In genomic region chr13:100674363-100674847, GRCh38 we compare ENCODE assay signal across 7 cellular contexts. TPM values are rescaled to one million over a fixed set of nuclear protein-coding genes. Genes with fewer than 3 reads are reported as not detected.
DNase-seq lines count a peak whose midpoint lies in the region; ATAC-seq, FAIRE-seq and TF ChIP-seq lines count a peak whose summit lies in the region.

Gene TMTC4 (minus strand): TSS chr13:100674795. CDS start chr13:100670362, 4,433 bp downstream.

- H3K23me2 ChIP-seq in H9 (ENCODE audit: insufficient read length, low read depth, low read length, poor library complexity, severe bottlenecking) = peaks cover 13% of the 10 kb centered on the region

- peak within 1 kb of the TSS; percentile 89 for H3K4me3 ChIP-seq in MM.1S (ENCODE audit: low read length)
- peak within 1 kb of the TSS; percentile 75 for H3K4me3 ChIP-seq in K562
- peak within 1 kb of the TSS; percentile 55 to 84 (median 61) for H3K4me3 ChIP-seq in right lobe of liver

- peak; percentile 39 for ATAC-seq in GM18519 (IDR thresholded peaks at IDR 0.05; ENCODE audit: low FRiP score, unreplicated experiment)
- peak; percentile 58 for ATAC-seq in K562
- peak; percentile 6 to 55 (median 16) for ATAC-seq in right lobe of liver

- H3K4me2 ChIP-seq in H9 (ENCODE audit: insufficient read depth, insufficient read length, low read length) (peak within 1 kb of the TSS; percentile 87), MM.1S (ENCODE audit: low read depth, low read length) (peak within 1 kb of the TSS; percentile 84), K562 (ENCODE audit: insufficient read depth, low read length) (peak within 1 kb of the TSS; percentile 84)

- no peak within 1 kb of the TSS for H3K4ac ChIP-seq in H9 (ENCODE audit: low read depth, low read length)

- no peak for TF ChIP-seq RAD21 in K562 (CRISPR knock-in tag; conservative IDR thresholded peaks at IDR 0.05 in 1 of 2, IDR thresholded peaks at IDR 0.05 in 1 of 2)

- no peak within 1 kb of the TSS for H3K18ac ChIP-seq in H9 (ENCODE audit: insufficient read length, low read depth, low read length)

- DNase-seq in H9 = no peak
- no peak for DNase-seq in MM.1S
- DNase-seq in K562 (ENCODE audit: extremely low read depth in 1 of 4, low spot score in 3 of 4) = peak in 3 of 4 experiments; percentile 36 to 45 (median 45)
- no peak for DNase-seq in right lobe of liver
- no peak for DNase-seq in NCI-H2227 treated with DMSO at 0.1 percent for 48 hours (lab: John Stamatoyannopoulos, UW)

- H2BK5ac ChIP-seq in H9 (ENCODE audit: insufficient read length, low read length) = no peak within 1 kb of the TSS

- H4K5ac ChIP-seq in H9 (ENCODE audit: insufficient read length, low read depth, low read length) = no peak within 1 kb of the TSS

- H3K79me1 ChIP-seq in H9 (ENCODE audit: insufficient read depth, low read depth, low read length, poor library complexity, severe bottlenecking) = no peaks in the 10 kb centered on the region

- no peak within 1 kb of the TSS for H2BK120ac ChIP-seq in H9 (ENCODE audit: low read depth, low read length, poor library complexity, severe bottlenecking)

- no peak for TF ChIP-seq EP300 in K562 (IDR thresholded peaks at IDR 0.05; ENCODE audit: low read length)

- H3F3A ChIP-seq in MM.1S (ENCODE audit: insufficient read depth, low read length) = 0 out of 2 replicates have a peak, but pooled peaks cover 3% of the 10 kb centered on the region

- CTCF ChIA-PET in K562 (lab: Yijun Ruan, JAX; ENCODE audit: low intra/inter-chr PET ratio) = no interaction called here

- no peaks in the 10 kb centered on the region; a peak in 2 of 5 replicates for H3K9me3 Mint-ChIP-seq in H9

- POLR2A ChIA-PET in K562 (lab: Yijun Ruan, JAX) = interaction anchor here (0.9 to 1.2 kb wide), 3 partner anchors 10 to 14 kb away, joined by 3 to 4 read pairs (median 3); no protein-coding TSS in a partner anchor

- H3K27ac ChIP-seq in H9 (ENCODE audit: insufficient read length, low read depth, low read length) (no peak within 1 kb of the TSS), MM.1S (ENCODE audit: low read length) (no peak within 1 kb of the TSS), K562 (ENCODE audit: extremely low read depth, low read depth, low read length) (peak within 1 kb of the TSS; percentile 68), right lobe of liver (peak within 1 kb of the TSS; percentile 77 to 91 (median 78))

- H3K4me1 Mint-ChIP-seq in H9 = peaks cover 26 to 27% of the 10 kb centered on the region in 2 experiments

- H3K9me3 ChIP-seq in H9 (ENCODE audit: control insufficient read depth, low read depth, low read length) (no peaks in the 10 kb centered on the region), MM.1S (replicated peaks; ENCODE audit: insufficient read depth, low read length) (no peaks in the 10 kb centered on the region), K562 (replicated peaks; ENCODE audit: control insufficient read depth, insufficient read depth, low read depth, low read length) (no peaks in the 10 kb centered on the region), right lobe of liver (no peaks in the 10 kb centered on the region)

- H3K4me1 ChIP-seq in H9 (ENCODE audit: insufficient read depth, low read length) (no peaks in the 10 kb centered on the region), MM.1S (ENCODE audit: low read length) (0 out of 2 replicates have a peak, but pooled peaks cover 4% of the 10 kb centered on the region), K562 (replicated peaks in 1 of 2; ENCODE audit: control insufficient read depth in 2 of 2, insufficient read depth in 2 of 2, low read length in 2 of 2) (peaks cover 9 to 12% of the 10 kb centered on the region in 2 experiments; a peak in 4 of 5 replicates), right lobe of liver (peaks cover 0 to 14% (median 5%) of the 10 kb centered on the region in 4 donors)

- H3K79me2 ChIP-seq in H9 (ENCODE audit: insufficient read depth, low read length) (no peaks in the 10 kb centered on the region; the same call in 1 of the 2 replicates), MM.1S (ENCODE audit: low read length) (0 out of 2 replicates have a peak, but pooled peaks cover 5% of the 10 kb centered on the region), K562 (ENCODE audit: control insufficient read depth, insufficient read depth, low read length) (peaks cover 22% of the 10 kb centered on the region)

- no peaks in the 10 kb centered on the region for H3K36me3 ChIP-seq in MM.1S (replicated peaks; ENCODE audit: insufficient read depth, low read length)
- H3K36me3 ChIP-seq in K562 (ENCODE audit: control insufficient read depth, insufficient read depth, low read length) = peaks cover 2% of the 10 kb centered on the region; the same call in 1 of the 3 replicates
- H3K36me3 ChIP-seq in right lobe of liver = no peaks in the 10 kb centered on the region

- no peak within 1 kb of the TSS for H4K91ac ChIP-seq in H9 (ENCODE audit: insufficient read length, low read depth, low read length)

- H4K20me1 ChIP-seq in H9 (ENCODE audit: control insufficient read depth, insufficient read depth, insufficient read length) = no peaks in the 10 kb centered on the region
- no peaks in the 10 kb centered on the region for H4K20me1 ChIP-seq in MM.1S (ENCODE audit: insufficient read depth, low read length)
- peaks cover 6% of the 10 kb centered on the region; the same call in 1 of the 2 replicates for H4K20me1 ChIP-seq in K562 (replicated peaks; ENCODE audit: control insufficient read depth, insufficient read depth, low read length)

- H3K14ac ChIP-seq in H9 (ENCODE audit: insufficient read depth, low read length) = peak within 1 kb of the TSS; percentile 44; the same call in 1 of the 2 replicates

- H2AFZ ChIP-seq in H9 (ENCODE audit: low read length) (no peak within 1 kb of the TSS), MM.1S (ENCODE audit: low read length) (peak within 1 kb of the TSS; percentile 93), K562 (ENCODE audit: low read depth, low read length) (peak within 1 kb of the TSS; percentile 94)

- H3K56ac ChIP-seq in H9 (ENCODE audit: insufficient read length, low read depth, low read length) = no peak within 1 kb of the TSS

- peak within 1 kb of the TSS; percentile 12 to 77 (median 76); a peak in 3 of 7 replicates for H3K27ac Mint-ChIP-seq in H9

- no peak within 1 kb of the TSS for H2BK15ac ChIP-seq in H9 (ENCODE audit: low read depth, low read length)

- no CpG with 5 or more reads among the region's 72 CpGs for WGBS in H9 (ENCODE audit: extremely low coverage, insufficient read length, low lambda C conversion rate)
- 0% methylated on average over 3 of the region's 72 CpGs for WGBS in K562 (ENCODE audit: insufficient coverage, low coverage, missing lambda C conversion rate)
- WGBS in right lobe of liver (ENCODE audit: insufficient coverage, low coverage, low lambda C conversion rate, missing lambda C conversion rate) = no CpG with 5 or more reads among the region's 72 CpGs

- no TSS peak for BruUV-seq in K562 (replicated peaks; lab: Mats Ljungman, UMichigan)

- H3K9ac ChIP-seq in H9 (ENCODE audit: extremely low read depth, insufficient read length, low read length) (peak within 1 kb of the TSS; percentile 64), MM.1S (ENCODE audit: low read length) (peak within 1 kb of the TSS; percentile 63), K562 (ENCODE audit: insufficient read depth in 1 of 2, low read depth in 2 of 2, low read length in 2 of 2) (peak within 1 kb of the TSS; percentile 57 to 92)

- H3K9me2 ChIP-seq in MM.1S (replicated peaks; ENCODE audit: insufficient read depth, low read length) = no peaks in the 10 kb centered on the region

- no peak within 1 kb of the TSS for H3K23ac ChIP-seq in H9 (ENCODE audit: insufficient read length, low read depth, low read length)

- intact Hi-C loops in K562 (cut with micrococcal nuclease) (loop anchor here (2.0 kb wide), 1 partner anchor 102 kb away; no protein-coding TSS in a partner anchor), right lobe of liver (cut with DNase I) (no loop called here)

- H2BK20ac ChIP-seq in H9 (ENCODE audit: low read depth, low read length, poor library complexity, severe bottlenecking) = no peak within 1 kb of the TSS

- H3K9me1 ChIP-seq in K562 (ENCODE audit: control insufficient read depth, insufficient read depth, low read length) = no peaks in the 10 kb centered on the region

- no peak for FAIRE-seq in K562 (lab: Jason Lieb, UNC)

- no peak within 1 kb of the TSS for H4K8ac ChIP-seq in H9 (replicated peaks; ENCODE audit: insufficient read length, low read depth, low read length)

- no peak for TF ChIP-seq CTCF in H9 (conservative IDR thresholded peaks at IDR 0.05)
- no peak for TF ChIP-seq CTCF in MM.1S (IDR thresholded peaks at IDR 0.05; ENCODE audit: low read length)
- no peak for TF ChIP-seq CTCF in K562 (IDR thresholded peaks at IDR 0.05 in 2 of 3, conservative IDR thresholded peaks at IDR 0.05 in 1 of 3; ENCODE audit: insufficient read depth in 2 of 3, low read depth in 1 of 3, low read length in 3 of 3)
- no peak for TF ChIP-seq CTCF in right lobe of liver (IDR thresholded peaks at IDR 0.05)
- TF ChIP-seq CTCF in subcutaneous adipose tissue (IDR thresholded peaks at IDR 0.05; ENCODE audit: low read depth) = no peak

- TF ChIP-seq POLR2A in K562 (conservative IDR thresholded peaks at IDR 0.05) (no peak), right lobe of liver (IDR thresholded peaks at IDR 0.05) (no peak)

- H3K36me3 Mint-ChIP-seq in H9 (ENCODE audit: insufficient read depth in 1 of 3, low read depth in 3 of 3) = peaks cover 0 to 6% (median 4%) of the 10 kb centered on the region in 3 experiments; a peak in 6 of 7 replicates

- no peak within 1 kb of the TSS for H2BK12ac ChIP-seq in H9 (ENCODE audit: insufficient read length, low read depth, low read length)

- H2AK5ac ChIP-seq in H9 (ENCODE audit: insufficient read length, low read length) = no peak within 1 kb of the TSS

- H3K27me3 ChIP-seq in H9 (ENCODE audit: insufficient read depth, low read length) (no peaks in the 10 kb centered on the region; the same call in 1 of the 2 replicates), MM.1S (replicated peaks; ENCODE audit: insufficient read depth, low read length) (no peaks in the 10 kb centered on the region), K562 (ENCODE audit: control insufficient read depth in 2 of 2, insufficient read depth in 2 of 2, low read length in 2 of 2) (peaks cover 0 to 5% of the 10 kb centered on the region in 2 experiments; a peak in 3 of 5 replicates), right lobe of liver (no peaks in the 10 kb centered on the region)

- H3T11ph ChIP-seq in H9 (ENCODE audit: low read length) = no peak within 1 kb of the TSS

- peaks cover 17% of the 10 kb centered on the region for H3K27me3 Mint-ChIP-seq in H9 (ENCODE audit: low read depth)

- H3K4me3 Mint-ChIP-seq in H9 = peak within 1 kb of the TSS; percentile 85 to 93

- in situ Hi-C loops in K562 (cut with MboI) = no loop called here

RNA-seq across cellular contexts. Expression of gene TMTC4, which starts in this region (rescaled TPM):
- 27.3 and 28.1 TPM in 2 replicates for total RNA-seq in H9 (2021)
- 69.5 and 72.0 TPM in 2 replicates for total RNA-seq in K562 (2011; cell fraction: chromatin; rRNA removed; ENCODE audit: low replicate concordance)
- 39.7 and 40.4 TPM in 2 replicates for total RNA-seq in K562 (2011; cell fraction: nucleolus; rRNA removed)
- 53.1 and 53.5 TPM in 2 replicates for total RNA-seq in K562 (2011; cell fraction: nucleoplasm; rRNA removed)
- 13.6 and 14.5 TPM in 2 replicates for total RNA-seq in K562 (2014; rRNA removed)
- 11.8 and 14.4 TPM in 2 replicates for total RNA-seq in K562 (2014; rRNA removed; fragmentation: Illumina TruSeq; extraction: Trizol)
- total RNA-seq in K562 (2015; rRNA removed; fragmentation: Illumina TruSeq; extraction: Trizol) = 10.0 TPM in 2 replicates
- 15.1 and 16.7 TPM in 2 replicates for total RNA-seq in K562 (2021)
- polyA plus RNA-seq in K562 (2011; rRNA removed) = 15.2 and 17.3 TPM in 2 replicates
- 10.9 and 16.4 TPM in 2 replicates for polyA plus RNA-seq in K562 (2011; cell fraction: cytosol; rRNA removed)
- polyA plus RNA-seq in K562 (2011; cell fraction: nucleus; rRNA removed) = 69.1 and 95.5 TPM in 2 replicates
- 9.5 and 10.9 TPM in 2 replicates for polyA plus RNA-seq in K562 (2012)
- 10.1 and 11.0 TPM in 2 replicates for polyA plus RNA-seq in K562 (2014; fragmentation: Illumina TruSeq; extraction: Trizol)
- polyA plus RNA-seq in K562 (2014; fragmentation: Nextera tagmentation; extraction: Ambion mirVana) = 1 to 10 TPM; 3.5 to 3.6 TPM
- 12.8 and 14.3 TPM in 2 replicates for polyA plus RNA-seq in K562 (2014; rRNA removed)
- 18.1 and 25.7 TPM in 2 replicates for polyA minus RNA-seq in K562 (2011; rRNA and poly(A)+ RNA removed)
- 9.5 and 10.3 TPM in 2 replicates for polyA minus RNA-seq in K562 (2011; cell fraction: cytosol; rRNA and poly(A)+ RNA removed)
- 24.1 and 34.4 TPM in 2 replicates for polyA minus RNA-seq in K562 (2011; cell fraction: nucleus; rRNA and poly(A)+ RNA removed)
- 10 to 100 TPM; 10.7 to 17.9 (median 14.1) TPM for total RNA-seq in right lobe of liver
- total RNA-seq in subcutaneous adipose tissue = 10 to 100 TPM in 3 of 4 donors, 1 to 10 TPM in 1; 8.6 to 13.7 (median 11.4) TPM

Comparison
In these comparisons a context has a peak if more than half of its experiments do, and no peak if none do; other contexts are left out.
1. DNase-seq: peak in K562 (3 of 4); none in H9 (single experiment), MM.1S (single experiment), right lobe of liver (0 of 3) and NCI-H2227 treated with DMSO at 0.1 percent for 48 hours (single experiment).
2. H3K27ac ChIP-seq: peak in K562 (single experiment) and right lobe of liver (3 of 3); none in H9 (single experiment) and MM.1S (single experiment).
3. Peak in every context shown above with its lines, with median percentiles within 50 percentile points of each other: ATAC-seq, H3K4me2 ChIP-seq, H3K9ac ChIP-seq and H3K4me3 ChIP-seq.